ENCODE assay signal across 1 cellular context in genomic region chr2:211035548-211036185, GRCh38.
TF ChIP-seq lines count a peak whose summit lies in the region.

No MANE protein-coding gene starts in this region.

TF ChIP-seq in Ishikawa, 13 proteins besides CTCF, POLR2A, EP300 and RAD21 (continued from another document):
- TF ChIP-seq, protein P1, sequence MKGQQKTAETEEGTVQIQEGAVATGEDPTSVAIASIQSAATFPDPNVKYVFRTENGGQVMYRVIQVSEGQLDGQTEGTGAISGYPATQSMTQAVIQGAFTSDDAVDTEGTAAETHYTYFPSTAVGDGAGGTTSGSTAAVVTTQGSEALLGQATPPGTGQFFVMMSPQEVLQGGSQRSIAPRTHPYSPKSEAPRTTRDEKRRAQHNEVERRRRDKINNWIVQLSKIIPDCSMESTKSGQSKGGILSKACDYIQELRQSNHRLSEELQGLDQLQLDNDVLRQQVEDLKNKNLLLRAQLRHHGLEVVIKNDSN (IDR thresholded peaks at IDR 0.05): no peak
- no peak for TF ChIP-seq TEAD4 (IDR thresholded peaks at IDR 0.05)
